8 cellular contexts compared by ENCODE assay signal in the genomic region with DNA sequence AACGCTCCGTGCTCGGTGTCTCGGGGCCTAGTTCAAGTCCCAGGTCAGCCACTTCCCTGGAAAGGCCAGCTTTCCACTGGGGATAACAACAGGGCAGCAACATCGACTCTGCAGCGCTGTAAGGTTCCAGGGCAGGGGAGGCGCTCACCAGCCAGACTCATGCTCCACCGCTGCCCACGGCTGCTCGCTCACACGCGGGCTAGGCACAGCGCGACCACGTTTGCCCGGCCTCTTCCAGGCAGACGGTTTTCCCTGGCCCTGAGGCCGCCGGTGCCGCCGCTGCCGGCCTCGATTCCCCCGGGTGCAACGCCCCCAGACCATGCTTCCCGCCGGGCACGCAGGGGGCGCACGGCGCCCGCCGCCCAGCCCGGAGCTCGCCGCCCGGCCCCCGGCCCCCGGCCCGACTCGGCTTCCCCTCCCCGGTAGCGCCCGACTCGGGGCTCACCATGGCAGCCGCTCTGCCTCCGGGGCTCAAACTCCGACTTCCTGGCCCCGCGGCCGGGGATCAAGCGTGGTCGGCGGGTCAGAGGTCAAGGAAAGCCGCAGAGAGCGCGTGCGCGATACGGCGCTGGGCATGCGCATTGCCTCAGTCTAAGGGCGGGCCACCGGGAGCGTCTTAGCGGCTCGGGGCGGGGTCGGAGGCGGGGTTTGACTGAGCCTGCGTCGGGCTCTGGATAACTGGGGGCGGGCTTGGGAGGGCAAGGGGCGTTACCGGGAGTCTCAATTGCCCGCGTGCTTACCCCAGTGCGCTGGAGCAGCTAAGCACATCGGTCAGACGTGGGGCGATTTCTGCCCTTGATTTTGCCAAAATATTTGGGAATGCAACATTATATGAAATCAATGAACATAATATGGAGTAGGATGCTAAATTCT. TPM values are rescaled to one million over a fixed set of nuclear protein-coding genes. Genes with fewer than 3 reads are reported as not detected.
DNase-seq lines count a peak whose midpoint lies in the region; ATAC-seq lines count a peak whose summit lies in the region.

A gene (minus strand): TSS at position 535 of the 873 bp plus-strand sequence. CDS start 87 bp downstream, at position 448.

- H3K36me3 Mint-ChIP-seq in effector memory CD8-positive, alpha-beta T cell (ENCODE audit: insufficient read depth) = peaks cover 58% of the 10 kb centered on the region
- H3K36me3 Mint-ChIP-seq in memory B cell = peaks cover 5% of the 10 kb centered on the region

- no peaks in the 10 kb centered on the region for H3K9me3 Mint-ChIP-seq in effector memory CD8-positive, alpha-beta T cell
- H3K9me3 Mint-ChIP-seq in memory B cell = no peaks in the 10 kb centered on the region

- H3K4me3 Mint-ChIP-seq in effector memory CD8-positive, alpha-beta T cell = peak within 1 kb of the TSS; percentile 89 to 90
- H3K4me3 Mint-ChIP-seq in memory B cell = peak within 1 kb of the TSS; percentile 94

- H3K27me3 Mint-ChIP-seq in effector memory CD8-positive, alpha-beta T cell = no peaks in the 10 kb centered on the region
- no peaks in the 10 kb centered on the region for H3K27me3 Mint-ChIP-seq in memory B cell

- H3K4me1 Mint-ChIP-seq in effector memory CD8-positive, alpha-beta T cell (ENCODE audit: low read depth in 2 of 2) = peaks cover 11 to 21% of the 10 kb centered on the region in 2 donors
- peaks cover 15% of the 10 kb centered on the region for H3K4me1 Mint-ChIP-seq in memory B cell

- DNase-seq in COLO668 (lab: John Stamatoyannopoulos, UW; ENCODE audit: unreplicated experiment) (peak; percentile 98), HT1080 (ENCODE audit: low read depth) (peak; percentile 89), memory B cell (ENCODE audit: low spot score in 2 of 2) (peak; percentile 97 to 98)
- DNase-seq in NK-92 treated with Interleukin-12 subunit alpha and Interleukin-12 subunit beta, amount 100 ng/mL, for 24 hours (lab: John Stamatoyannopoulos, UW) = peak; percentile 98
- DNase-seq in activated CD8-positive, alpha-beta memory T cell treated with anti-CD3 and anti-CD28 coated beads for 24 hours = peak; percentile 100
- peak; percentile 97 to 98 (median 98) for DNase-seq in effector memory CD8-positive, alpha-beta T cell
- DNase-seq in stimulated activated CD8-positive, alpha-beta memory T cell treated with anti-CD3 and anti-CD28 coated beads, Interleukin-12 subunit alpha, Interleukin-12 subunit beta, amount 100 ng/mL, for 24 hours (ENCODE audit: extremely low read depth) = peak; percentile 94

- peak within 1 kb of the TSS; percentile 84 to 92 for H3K27ac Mint-ChIP-seq in effector memory CD8-positive, alpha-beta T cell
- H3K27ac Mint-ChIP-seq in memory B cell = peak within 1 kb of the TSS; percentile 88

- ATAC-seq in GM21360 (IDR thresholded peaks at IDR 0.05; ENCODE audit: unreplicated experiment) (peak; percentile 86), memory B cell (ENCODE audit: low read depth) (peak; percentile 89)
- peak; percentile 83 for ATAC-seq in effector memory CD8-positive, alpha-beta T cell (replicated peaks)

RNA-seq across cellular contexts. Expression of the gene that starts here (rescaled TPM):
- 77.8 and 107 TPM in 2 replicates for total RNA-seq in HT1080 (2014; rRNA removed; shearing (Covaris generic))
- polyA plus RNA-seq in HT1080 (2015; cell fraction: cytosol; rRNA removed) = 57.7 and 71.4 TPM in 2 replicates
- 21.2 and 31.8 TPM in 2 replicates for polyA plus RNA-seq in HT1080 (2015; cell fraction: nucleus; rRNA removed)

Comparison
In these comparisons a context has a peak if more than half of its experiments do, and no peak if none do; other contexts are left out.
1. Peak in every context shown above with its lines: DNase-seq and ATAC-seq.